ENCODE assay signal across 18 cellular contexts in the genomic region with DNA sequence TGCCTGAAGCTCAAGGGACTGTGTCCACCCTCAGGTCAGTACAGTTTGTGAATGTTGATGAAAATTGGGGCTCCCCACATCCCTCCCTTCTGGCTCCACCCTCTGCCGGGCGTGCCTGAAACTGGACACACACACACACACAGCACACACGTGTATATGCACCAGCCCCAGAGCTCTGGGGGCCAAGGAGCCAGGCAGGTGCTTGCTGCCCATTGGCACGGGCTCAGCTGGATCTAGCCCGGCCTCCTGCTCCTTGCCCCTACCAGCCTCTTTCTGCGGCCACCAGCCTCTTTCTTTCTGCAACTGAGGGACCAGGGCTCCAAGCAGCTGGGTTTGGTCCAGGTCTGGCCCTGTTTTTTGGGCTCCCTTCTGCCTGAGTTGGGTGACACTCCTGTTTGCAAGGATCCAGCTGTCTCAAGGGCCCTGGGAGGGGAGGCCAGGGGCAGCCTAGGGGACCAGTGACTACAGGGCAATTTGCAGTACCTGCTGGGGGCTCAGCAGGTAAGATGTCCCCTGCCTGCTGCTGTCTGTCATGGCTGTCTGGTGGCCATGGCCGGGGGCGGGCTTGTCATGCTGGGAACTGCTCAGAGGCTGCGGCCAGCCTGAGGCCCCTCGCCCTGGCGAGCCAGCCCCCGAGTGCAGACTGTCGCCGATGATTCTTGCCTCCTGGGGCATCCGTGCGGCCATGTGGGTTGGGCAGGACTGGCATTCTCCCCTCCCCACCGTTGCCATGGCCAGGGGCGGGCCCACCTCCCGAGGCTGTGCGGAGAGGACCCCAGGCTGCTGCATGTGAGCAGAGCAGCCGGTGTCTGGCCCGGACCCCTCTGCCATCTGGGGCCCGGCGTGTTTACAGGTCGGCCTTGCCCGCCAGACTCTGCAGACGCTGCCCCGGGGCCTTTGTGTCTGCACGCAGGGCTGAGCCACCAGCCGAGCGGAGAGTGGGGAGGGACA. TPM values are rescaled to one million over a fixed set of nuclear protein-coding genes. Genes with fewer than 3 reads are reported as not detected.
A peak's percentile ranks its signal among the peaks of the same experiment; 100 is the strongest.
DNase-seq lines count a peak whose midpoint lies in the region; ATAC-seq and TF ChIP-seq lines count a peak whose summit lies in the region.
"Had no signal": no experiment of that assay in that cellular context is flagged by ENCODE, and none has a peak within 500 bp of the region (broad histone marks: within the 10 kb centered on the region; RNA-seq: fewer than 3 reads in every experiment).

No MANE protein-coding gene starts in this region.

- no peaks in the 10 kb centered on the region for H3K9me3 ChIP-seq in breast epithelium
- no peaks in the 10 kb centered on the region for H3K9me3 ChIP-seq in osteoblast (ENCODE audit: low read depth, low read length)
- H3K9me3 ChIP-seq in testis, result no peaks in the 10 kb centered on the region
- H3K9me3 ChIP-seq: colonic mucosa, SJCRH30 had no signal

- peak overlapping the region in 1 of 3 donors; percentile 22 for H3K4me3 ChIP-seq in breast epithelium
- no peak overlapping the region for H3K4me3 ChIP-seq in osteoblast (ENCODE audit: insufficient read depth, low read length)
- no peak overlapping the region for H3K4me3 ChIP-seq in testis
- H3K4me3 ChIP-seq: colonic mucosa, hepatocyte, SJCRH30 had no signal

- peaks cover 39 to 61% of the 10 kb centered on the region in 2 donors for H3K4me1 ChIP-seq in breast epithelium
- peaks cover 63% of the 10 kb centered on the region for H3K4me1 ChIP-seq in osteoblast (ENCODE audit: insufficient read depth, low read length)
- peaks cover 79% of the 10 kb centered on the region for H3K4me1 ChIP-seq in testis
- H3K4me1 ChIP-seq: colonic mucosa, SJCRH30 had no signal

- H3K27ac ChIP-seq in breast epithelium, result peak overlapping the region; percentile 99 to 100
- H3K27ac ChIP-seq in osteoblast (ENCODE audit: low read depth, low read length), result peak overlapping the region; percentile 68
- H3K27ac ChIP-seq in testis, result peak overlapping the region; percentile 36 to 62
- H3K27ac ChIP-seq: colonic mucosa, hepatocyte, SJCRH30 had no signal

- H2AFZ ChIP-seq in osteoblast (ENCODE audit: low read length), result no peak overlapping the region
- H2AFZ ChIP-seq: hepatocyte had no signal

- DNase-seq in HT-29 (ENCODE audit: low spot score), result peak; percentile 25
- DNase-seq in breast epithelium (ENCODE audit: low spot score in 2 of 2), result no peak
- no peak for DNase-seq in osteoblast (ENCODE audit: insufficient read length, low spot score, missing footprints)
- DNase-seq in testis, result no peak
- no peak for DNase-seq in activated naive CD8-positive, alpha-beta T cell treated with anti-CD3 and anti-CD28 coated beads for 36 hours
- DNase-seq: activated CD4-positive, alpha-beta T cell treated with anti-CD3 and anti-CD28 coated beads, Interleukin-2, amount 50 U/mL, for 1 hour; activated T-cell treated with anti-CD3 and anti-CD28 coated beads, Interleukin-2, amount 50 U/mL, for 4 hours; colonic mucosa; DND-41; naive B cell; NCI-H1417; SJCRH30; stimulated activated CD4-positive, alpha-beta T cell treated with anti-CD3 and anti-CD28 coated beads, Interleukin-2, amount 100 ng/mL, for 48 hours; stimulated activated CD8-positive, alpha-beta memory T cell treated with anti-CD3 and anti-CD28 coated beads, Interleukin-4, amount 100 ng/mL, for 48 hours had no signal

- H3K4me2 ChIP-seq in osteoblast (ENCODE audit: insufficient read depth, low read length), result no peak overlapping the region
- H3K4me2 ChIP-seq: hepatocyte had no signal

- WGBS in testis, 2 donors, result 61 to 67% methylated on average over 17 to 30 of the region's 31 CpGs

- H3K27me3 Mint-ChIP-seq in activated naive CD8-positive, alpha-beta T cell treated with anti-CD3 and anti-CD28 coated beads for 36 hours, result no peaks in the 10 kb centered on the region
- H3K27me3 Mint-ChIP-seq: naive B cell had no signal

- ATAC-seq in HG02759 (IDR thresholded peaks at IDR 0.05; ENCODE audit: unreplicated experiment) (no peak), HG02981 (IDR thresholded peaks at IDR 0.05; ENCODE audit: unreplicated experiment) (no peak)
- ATAC-seq: activated T-cell treated with anti-CD3 and anti-CD28 coated beads, Interleukin-2, amount 50 U/mL, for 4 hours had no signal

- peaks cover 97% of the 10 kb centered on the region for H3K79me2 ChIP-seq in osteoblast (ENCODE audit: insufficient read depth, low read length)
- H3K79me2 ChIP-seq: hepatocyte had no signal

- no peak overlapping the region for H3K4me3 Mint-ChIP-seq in activated naive CD8-positive, alpha-beta T cell treated with anti-CD3 and anti-CD28 coated beads for 36 hours
- H3K4me3 Mint-ChIP-seq: activated T-cell treated with anti-CD3 and anti-CD28 coated beads, Interleukin-2, amount 50 U/mL, for 4 hours; CD14-positive monocyte; naive B cell had no signal

- no peak for TF ChIP-seq POLR2A in breast epithelium (IDR thresholded peaks at IDR 0.05)
- no peak for TF ChIP-seq POLR2A in testis (IDR thresholded peaks at IDR 0.05)

- intact Hi-C loops in breast epithelium (cut with DNase I; ENCODE audit: low total_unique reads), result no loop called here
- intact Hi-C loops in testis (cut with DNase I; ENCODE audit: low total_unique reads), result no loop called here

- no peak overlapping the region for H3K27ac Mint-ChIP-seq in activated naive CD8-positive, alpha-beta T cell treated with anti-CD3 and anti-CD28 coated beads for 36 hours

- no peaks in the 10 kb centered on the region for H3K9me3 Mint-ChIP-seq in activated naive CD8-positive, alpha-beta T cell treated with anti-CD3 and anti-CD28 coated beads for 36 hours
- H3K9me3 Mint-ChIP-seq: activated T-cell treated with anti-CD3 and anti-CD28 coated beads, Interleukin-2, amount 50 U/mL, for 4 hours; CD14-positive monocyte; naive B cell had no signal

- H4K20me1 ChIP-seq in osteoblast (ENCODE audit: insufficient read depth, low read length), result peaks cover 93% of the 10 kb centered on the region

- no peaks in the 10 kb centered on the region for H3K4me1 Mint-ChIP-seq in activated naive CD8-positive, alpha-beta T cell treated with anti-CD3 and anti-CD28 coated beads for 36 hours
- H3K4me1 Mint-ChIP-seq: CD14-positive monocyte had no signal

- TF ChIP-seq CTCF in breast epithelium (IDR thresholded peaks at IDR 0.05), result no peak
- TF ChIP-seq CTCF in osteoblast (IDR thresholded peaks at IDR 0.05; ENCODE audit: extremely low read depth, low read depth, low read length), result no peak
- TF ChIP-seq CTCF in testis (IDR thresholded peaks at IDR 0.05), result no peak

- H3K36me3 ChIP-seq in breast epithelium, result no peaks in the 10 kb centered on the region
- H3K36me3 ChIP-seq in osteoblast (ENCODE audit: insufficient read depth, low read length), result peaks cover 88% of the 10 kb centered on the region
- H3K36me3 ChIP-seq in testis (ENCODE audit: low read depth, missing control alignments), result no peaks in the 10 kb centered on the region

- no peaks in the 10 kb centered on the region for H3K27me3 ChIP-seq in breast epithelium
- H3K27me3 ChIP-seq in osteoblast (ENCODE audit: insufficient read depth, low read length), result no peaks in the 10 kb centered on the region
- H3K27me3 ChIP-seq in testis, result no peaks in the 10 kb centered on the region
- H3K27me3 ChIP-seq: colonic mucosa, hepatocyte, SJCRH30 had no signal

- H3K36me3 Mint-ChIP-seq in activated naive CD8-positive, alpha-beta T cell treated with anti-CD3 and anti-CD28 coated beads for 36 hours, result no peaks in the 10 kb centered on the region
- H3K36me3 Mint-ChIP-seq: naive B cell had no signal

RNA-seq across cellular contexts. Expression of gene PPARA, which starts 51.5 kb away (rescaled TPM):
- 14.6 and 18.1 TPM in 2 replicates for total RNA-seq in HT-29 (2014; rRNA removed; shearing (Covaris generic))
- total RNA-seq in breast epithelium (10 to 100 TPM; 15.2 to 31.0 (median 22.3) TPM), osteoblast (21.8 and 22.1 TPM in 2 replicates), testis (10 to 100 TPM; 18.1 to 19.9 TPM)
- polyA plus RNA-seq in testis (ENCODE audit: insufficient read depth, low read depth, low replicate concordance), result 4.8 TPM
- total RNA-seq in activated naive CD8-positive, alpha-beta T cell treated with anti-CD3 and anti-CD28 coated beads for 36 hours, result 1 to 10 TPM; 6.0 to 6.4 TPM

Comparison
In these comparisons a context has a peak if more than half of its experiments do, and no peak if none do; other contexts are left out.
1. H3K27ac ChIP-seq: peak in every context shown above with its lines; median percentile 100 in breast epithelium; 68 in osteoblast; 49 in testis.